Comparison of ENCODE assay signal across 2 cellular contexts in the genomic region with DNA sequence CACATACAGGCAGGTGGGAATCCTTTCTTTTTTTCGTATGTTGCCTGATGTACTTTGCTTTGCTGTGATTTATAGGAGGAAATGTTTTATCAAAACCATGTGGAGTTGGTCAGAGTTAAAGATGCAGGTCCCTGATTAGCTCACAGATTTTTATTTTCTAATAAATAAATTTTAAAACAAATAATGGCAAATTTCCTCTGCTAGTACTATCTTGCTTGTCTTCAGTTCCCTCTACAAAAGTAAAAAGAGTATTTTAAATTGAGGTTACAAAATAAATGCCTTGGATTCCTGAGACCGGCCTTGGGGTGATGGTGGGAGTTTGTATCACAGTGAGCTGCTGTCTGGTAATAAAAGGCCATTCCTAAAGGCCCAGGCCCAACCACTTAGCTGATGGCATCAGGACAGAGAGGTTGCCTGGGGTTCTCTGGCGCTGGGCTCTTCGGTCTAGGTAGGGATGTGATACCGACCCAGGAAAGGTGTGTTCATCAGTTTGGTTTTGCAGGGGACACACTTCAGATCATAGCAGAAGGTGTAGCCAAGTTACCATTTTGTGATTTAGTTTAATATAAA.
TF ChIP-seq lines count a peak whose summit lies in the region.

No MANE protein-coding gene starts in this region.

TF ChIP-seq in GM23338, 12 proteins besides CTCF, POLR2A, EP300 and RAD21:
- no peak for TF ChIP-seq STAT1 (IDR thresholded peaks at IDR 0.05; ENCODE audit: unreplicated experiment)

TF ChIP-seq in IMR-90, 13 proteins besides CTCF, POLR2A, EP300 and RAD21:
- TF ChIP-seq, protein P1, sequence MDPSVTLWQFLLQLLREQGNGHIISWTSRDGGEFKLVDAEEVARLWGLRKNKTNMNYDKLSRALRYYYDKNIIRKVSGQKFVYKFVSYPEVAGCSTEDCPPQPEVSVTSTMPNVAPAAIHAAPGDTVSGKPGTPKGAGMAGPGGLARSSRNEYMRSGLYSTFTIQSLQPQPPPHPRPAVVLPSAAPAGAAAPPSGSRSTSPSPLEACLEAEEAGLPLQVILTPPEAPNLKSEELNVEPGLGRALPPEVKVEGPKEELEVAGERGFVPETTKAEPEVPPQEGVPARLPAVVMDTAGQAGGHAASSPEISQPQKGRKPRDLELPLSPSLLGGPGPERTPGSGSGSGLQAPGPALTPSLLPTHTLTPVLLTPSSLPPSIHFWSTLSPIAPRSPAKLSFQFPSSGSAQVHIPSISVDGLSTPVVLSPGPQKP (IDR thresholded peaks at IDR 0.05; ENCODE audit: borderline replicate concordance, low read depth, low read length): no peak
- TF ChIP-seq RCOR1 (IDR thresholded peaks at IDR 0.05; ENCODE audit: insufficient replicate concordance, low read length) (no peak), MXI1 (IDR thresholded peaks at IDR 0.05; ENCODE audit: borderline replicate concordance, low read depth, low read length) (no peak), FOS (IDR thresholded peaks at IDR 0.05; ENCODE audit: low read depth, low read length) (no peak), MAZ (IDR thresholded peaks at IDR 0.05; ENCODE audit: borderline replicate concordance, low read depth, low read length) (no peak), MAFK (IDR thresholded peaks at IDR 0.05; ENCODE audit: low read depth, low read length) (no peak), NFE2L2 (IDR thresholded peaks at IDR 0.05; ENCODE audit: low read depth, low read length) (no peak), CHD1 (IDR thresholded peaks at IDR 0.05; ENCODE audit: low read depth, low read length) (no peak), CEBPB (IDR thresholded peaks at IDR 0.05; ENCODE audit: low read depth, low read length) (no peak), RFX5 (IDR thresholded peaks at IDR 0.05; ENCODE audit: low read depth, low read length) (no peak), BHLHE40 (IDR thresholded peaks at IDR 0.05; ENCODE audit: low read depth, low read length) (no peak), SMC3 (IDR thresholded peaks at IDR 0.05; ENCODE audit: low read depth, low read length) (no peak)
- TF ChIP-seq, protein P2, sequence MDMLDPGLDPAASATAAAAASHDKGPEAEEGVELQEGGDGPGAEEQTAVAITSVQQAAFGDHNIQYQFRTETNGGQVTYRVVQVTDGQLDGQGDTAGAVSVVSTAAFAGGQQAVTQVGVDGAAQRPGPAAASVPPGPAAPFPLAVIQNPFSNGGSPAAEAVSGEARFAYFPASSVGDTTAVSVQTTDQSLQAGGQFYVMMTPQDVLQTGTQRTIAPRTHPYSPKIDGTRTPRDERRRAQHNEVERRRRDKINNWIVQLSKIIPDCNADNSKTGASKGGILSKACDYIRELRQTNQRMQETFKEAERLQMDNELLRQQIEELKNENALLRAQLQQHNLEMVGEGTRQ (IDR thresholded peaks at IDR 0.05; ENCODE audit: low read depth, low read length): no peak
